ENCODE assay signal across 8 cellular contexts in genomic region chr1:161225534-161226319, GRCh38. TPM values are rescaled to one million over a fixed set of nuclear protein-coding genes. Genes with fewer than 3 reads are reported as not detected.
A peak's percentile ranks its signal among the peaks of the same experiment; 100 is the strongest.
DNase-seq lines count a peak whose midpoint lies in the region; ATAC-seq, FAIRE-seq and TF ChIP-seq lines count a peak whose summit lies in the region.

Gene TOMM40L, plus strand, starts transcription at chr1:161226060. Its CDS starts 430 bp downstream, at chr1:161226490.

- H3K79me2 ChIP-seq in Loucy (ENCODE audit: insufficient read depth, low read length) = 0 out of 2 replicates have a peak, but pooled peaks cover 4% of the 10 kb centered on the region

- peaks cover 41% of the 10 kb centered on the region for H3K4me1 Mint-ChIP-seq in nephron progenitor cell
- peaks cover 55% of the 10 kb centered on the region for H3K4me1 Mint-ChIP-seq in stimulated activated naive CD8-positive, alpha-beta T cell treated with anti-CD3 and anti-CD28 coated beads, Interleukin-15, amount 100 ng/mL, for 72 hours

- H3K9me2 ChIP-seq in Loucy (replicated peaks; ENCODE audit: low read depth, low read length) = no peaks in the 10 kb centered on the region

- H3K36me3 Mint-ChIP-seq in nephron progenitor cell (ENCODE audit: low read depth) = peaks cover 11% of the 10 kb centered on the region

- H3K9me3 ChIP-seq in Loucy (ENCODE audit: insufficient read depth, low read depth, low read length) = no peaks in the 10 kb centered on the region

- peak within 1 kb of the TSS; percentile 77 for H3K4me2 ChIP-seq in Loucy (ENCODE audit: low read depth, low read length, poor library complexity, severe bottlenecking)

- H3K4me1 ChIP-seq in Loucy (ENCODE audit: insufficient read depth, low read length, poor library complexity, severe bottlenecking) = peaks cover 21% of the 10 kb centered on the region

- H3K27me3 ChIP-seq in H7 (ENCODE audit: control insufficient read depth, insufficient read depth, low read length) = no peaks in the 10 kb centered on the region
- no peaks in the 10 kb centered on the region for H3K27me3 ChIP-seq in Loucy (ENCODE audit: insufficient read depth, low read length, poor library complexity, severe bottlenecking)

- peak within 1 kb of the TSS; percentile 98 for H3K4me3 Mint-ChIP-seq in nephron progenitor cell
- peak within 1 kb of the TSS; percentile 100 for H3K4me3 Mint-ChIP-seq in stimulated activated naive CD8-positive, alpha-beta T cell treated with anti-CD3 and anti-CD28 coated beads, Interleukin-15, amount 100 ng/mL, for 72 hours

- peak; percentile 72 for TF ChIP-seq POLR2A in Raji (IDR thresholded peaks at IDR 0.05; ENCODE audit: insufficient read depth, low read depth, low read length)

- H2AFZ ChIP-seq in Loucy (ENCODE audit: low read length) = peak within 1 kb of the TSS; percentile 92

- peak; percentile 97 for ATAC-seq in stimulated activated naive CD8-positive, alpha-beta T cell treated with anti-CD3 and anti-CD28 coated beads, Interleukin-15, amount 100 ng/mL, for 72 hours

- peak within 1 kb of the TSS; percentile 91 for H3K27ac Mint-ChIP-seq in nephron progenitor cell
- peak within 1 kb of the TSS; percentile 99 to 100 for H3K27ac Mint-ChIP-seq in stimulated activated naive CD8-positive, alpha-beta T cell treated with anti-CD3 and anti-CD28 coated beads, Interleukin-15, amount 100 ng/mL, for 72 hours

- peak; percentile 73 for TF ChIP-seq CTCF in Loucy (conservative IDR thresholded peaks at IDR 0.05; ENCODE audit: low read length)
- peak; percentile 31 for TF ChIP-seq CTCF in nephron progenitor cell (IDR thresholded peaks at IDR 0.05)

- peak; percentile 92 for DNase-seq in H7
- peak; percentile 80 for DNase-seq in activated effector memory CD4-positive, alpha-beta T cell treated with Interleukin-2 at 50 U/mL for 16 hours
- peak; percentile 100 for DNase-seq in fibroblast of the conjunctiva (ENCODE audit: low read depth)
- DNase-seq in nephron progenitor cell = peak; percentile 84
- peak; percentile 87 to 94 for DNase-seq in stimulated activated naive CD8-positive, alpha-beta T cell treated with anti-CD3 and anti-CD28 coated beads, Interleukin-15, amount 100 ng/mL, for 72 hours

- H3K27me3 Mint-ChIP-seq in nephron progenitor cell (ENCODE audit: low read depth, poor library complexity) = peaks cover 14% of the 10 kb centered on the region
- H3K27me3 Mint-ChIP-seq in stimulated activated naive CD8-positive, alpha-beta T cell treated with anti-CD3 and anti-CD28 coated beads, Interleukin-15, amount 100 ng/mL, for 72 hours = no peaks in the 10 kb centered on the region

- peak within 1 kb of the TSS; percentile 57 for H3K4me3 ChIP-seq in H7 (ENCODE audit: insufficient read depth, low read depth, low read length)
- peak within 1 kb of the TSS; percentile 82 for H3K4me3 ChIP-seq in Loucy (ENCODE audit: low read length, poor library complexity, severe bottlenecking)

- no peaks in the 10 kb centered on the region for H4K20me1 ChIP-seq in Loucy (ENCODE audit: insufficient read depth, low read length, poor library complexity, severe bottlenecking)

- no peaks in the 10 kb centered on the region for H3F3A ChIP-seq in Loucy (ENCODE audit: low read depth)

- FAIRE-seq in G401.6 (lab: Jason Lieb, UNC) = peak; percentile 99

- H3K9me3 Mint-ChIP-seq in nephron progenitor cell = no peaks in the 10 kb centered on the region
- no peaks in the 10 kb centered on the region for H3K9me3 Mint-ChIP-seq in stimulated activated naive CD8-positive, alpha-beta T cell treated with anti-CD3 and anti-CD28 coated beads, Interleukin-15, amount 100 ng/mL, for 72 hours

- peaks cover 9% of the 10 kb centered on the region for H3K36me3 ChIP-seq in H7 (replicated peaks; ENCODE audit: control insufficient read depth, insufficient read depth, low read length)
- no peaks in the 10 kb centered on the region; the same call in 1 of the 2 replicates for H3K36me3 ChIP-seq in Loucy (ENCODE audit: insufficient read depth, low read length)

- H3K9ac ChIP-seq in Loucy (ENCODE audit: low read depth, low read length, poor library complexity, severe bottlenecking) = peak within 1 kb of the TSS; percentile 77

RNA-seq across cellular contexts. Expression of gene TOMM40L, which starts in this region (rescaled TPM):
- total RNA-seq in H7 (2014; rRNA removed; shearing (Covaris generic)) = 32.7 and 38.1 TPM in 2 replicates

Comparison
In these comparisons a context has a peak if more than half of its experiments do, and no peak if none do; other contexts are left out.
1. Peak in every context shown above with its lines: DNase-seq, ATAC-seq and H3K4me3 ChIP-seq.